In the genomic region with DNA sequence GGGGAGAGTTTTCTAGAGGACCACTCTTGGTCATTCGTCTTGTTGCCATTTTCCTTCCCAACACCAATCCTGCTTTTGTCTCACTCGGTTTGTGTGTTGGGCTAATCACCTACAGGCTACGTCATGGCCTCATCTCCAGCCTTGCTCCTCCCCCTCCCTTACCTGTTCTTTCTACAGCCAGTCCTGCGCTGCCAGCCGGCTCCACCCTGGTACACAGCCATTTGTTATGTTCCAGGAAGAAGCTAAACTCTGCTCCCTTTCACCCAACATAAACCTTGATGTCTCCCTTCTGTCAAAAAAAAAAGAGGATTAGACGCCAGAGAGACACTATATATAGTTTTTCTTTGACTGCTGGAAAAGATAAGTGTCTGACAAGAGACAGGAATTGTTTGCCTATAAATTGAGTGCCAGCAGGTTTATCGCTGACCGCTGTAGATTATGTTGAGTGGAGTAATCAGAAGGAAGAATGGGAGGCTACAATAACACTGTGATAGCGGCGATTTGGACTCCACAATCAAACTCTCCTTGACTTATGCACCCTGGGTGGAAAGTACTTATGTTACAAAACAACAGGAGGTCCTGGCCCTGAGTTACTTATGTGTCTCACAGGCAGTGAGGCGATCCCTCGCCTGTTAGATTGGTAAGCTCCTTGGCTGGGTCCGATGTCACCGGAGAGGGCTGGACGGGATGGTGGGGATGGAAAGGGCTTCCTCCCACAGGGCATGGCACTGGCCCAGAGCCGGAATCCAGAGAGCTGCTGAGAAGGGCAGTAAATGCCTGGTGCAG, we compare ENCODE assay signal across 15 cellular contexts.
DNase-seq lines count a peak whose midpoint lies in the region; ATAC-seq and TF ChIP-seq lines count a peak whose summit lies in the region.
"Had no signal": no experiment of that assay in that cellular context is flagged by ENCODE, and none has a peak within 500 bp of the region (broad histone marks: within the 10 kb centered on the region; RNA-seq: fewer than 3 reads in every experiment).

No MANE protein-coding gene starts in this region.

- H3K9me3 Mint-ChIP-seq in activated CD4-positive, alpha-beta T cell treated with anti-CD3 and anti-CD28 coated beads, Interleukin-2, amount 10 ng/mL, durations not matched to agents 24 days and 14 days, result no peaks in the 10 kb centered on the region
- H3K9me3 Mint-ChIP-seq: activated naive CD4-positive, alpha-beta T cell treated with anti-CD3 and anti-CD28 coated beads, Interleukin-2, amount 10 ng/mL, durations not matched to agents 7 days and 5 days had no signal

- H3K27me3 ChIP-seq in heart left ventricle (no peaks in the 10 kb centered on the region), psoas muscle (ENCODE audit: insufficient read depth in 3 of 3, low read length in 2 of 3) (no peaks in the 10 kb centered on the region), tibial nerve (no peaks in the 10 kb centered on the region)
- H3K27me3 ChIP-seq: breast epithelium, foreskin keratinocyte had no signal

- H3K27ac Mint-ChIP-seq in activated CD4-positive, alpha-beta T cell treated with anti-CD3 and anti-CD28 coated beads, Interleukin-2, amount 10 ng/mL, durations not matched to agents 24 days and 14 days, result no peak overlapping the region
- H3K27ac Mint-ChIP-seq: activated naive CD4-positive, alpha-beta T cell treated with anti-CD3 and anti-CD28 coated beads, Interleukin-2, amount 10 ng/mL, durations not matched to agents 7 days and 5 days had no signal

- TF ChIP-seq CTCF in heart left ventricle (IDR thresholded peaks at IDR 0.05) (no peak), psoas muscle (IDR thresholded peaks at IDR 0.05) (no peak), tibial nerve (IDR thresholded peaks at IDR 0.05) (no peak)

- no peak for TF ChIP-seq EP300 in tibial nerve (IDR thresholded peaks at IDR 0.05)

- H3K4me1 ChIP-seq in heart left ventricle (peaks cover 0 to 3% (median 0%) of the 10 kb centered on the region in 12 donors), psoas muscle (peaks cover 3% of the 10 kb centered on the region), tibial nerve (no peaks in the 10 kb centered on the region)
- H3K4me1 ChIP-seq: breast epithelium, foreskin keratinocyte, parathyroid adenoma had no signal

- TF ChIP-seq POLR2A in heart left ventricle (IDR thresholded peaks at IDR 0.05) (no peak), tibial nerve (IDR thresholded peaks at IDR 0.05) (no peak)

- no peaks in the 10 kb centered on the region for H3K4me1 Mint-ChIP-seq in activated CD4-positive, alpha-beta T cell treated with anti-CD3 and anti-CD28 coated beads, Interleukin-2, amount 10 ng/mL, durations not matched to agents 24 days and 14 days
- H3K4me1 Mint-ChIP-seq: activated naive CD4-positive, alpha-beta T cell treated with anti-CD3 and anti-CD28 coated beads, Interleukin-2, amount 10 ng/mL, durations not matched to agents 7 days and 5 days had no signal

- 43 to 63% (median 47%) methylated on average over 16 of the region's 16 CpGs for WGBS in heart left ventricle, 4 donors
- 45 to 60% (median 48%) methylated on average over 16 of the region's 16 CpGs for WGBS in psoas muscle, 3 donors
- 89 to 92% methylated on average over 16 of the region's 16 CpGs for WGBS in tibial nerve, 2 donors

- intact Hi-C loops in heart left ventricle (cut with DNase I), result no loop called here
- intact Hi-C loops in psoas muscle (cut with DNase I), result no loop called here
- intact Hi-C loops in activated CD4-positive, alpha-beta T cell treated with anti-CD3 and anti-CD28 coated beads, Interleukin-2, amount 10 ng/mL, durations not matched to agents 24 days and 14 days (cut with micrococcal nuclease), result no loop called here

- H3K27me3 Mint-ChIP-seq in activated CD4-positive, alpha-beta T cell treated with anti-CD3 and anti-CD28 coated beads, Interleukin-2, amount 10 ng/mL, durations not matched to agents 24 days and 14 days, result no peaks in the 10 kb centered on the region
- H3K27me3 Mint-ChIP-seq: activated naive CD4-positive, alpha-beta T cell treated with anti-CD3 and anti-CD28 coated beads, Interleukin-2, amount 10 ng/mL, durations not matched to agents 7 days and 5 days had no signal

- H3K36me3 Mint-ChIP-seq in activated CD4-positive, alpha-beta T cell treated with anti-CD3 and anti-CD28 coated beads, Interleukin-2, amount 10 ng/mL, durations not matched to agents 24 days and 14 days (ENCODE audit: low read depth), result no peaks in the 10 kb centered on the region
- H3K36me3 Mint-ChIP-seq: activated naive CD4-positive, alpha-beta T cell treated with anti-CD3 and anti-CD28 coated beads, Interleukin-2, amount 10 ng/mL, durations not matched to agents 7 days and 5 days had no signal

- H3K27ac ChIP-seq in heart left ventricle (no peak overlapping the region), psoas muscle (peak overlapping the region; percentile 68), tibial nerve (no peak overlapping the region)
- H3K27ac ChIP-seq: breast epithelium, foreskin keratinocyte, parathyroid adenoma, SK-N-MC had no signal

- H3K36me3 ChIP-seq in heart left ventricle, result no peaks in the 10 kb centered on the region
- no peaks in the 10 kb centered on the region for H3K36me3 ChIP-seq in psoas muscle (ENCODE audit: insufficient read depth in 1 of 2, low read depth in 1 of 2)
- peaks cover 0 to 7% (median 0%) of the 10 kb centered on the region in 3 donors for H3K36me3 ChIP-seq in tibial nerve
- H3K36me3 ChIP-seq: breast epithelium had no signal

- ATAC-seq in heart left ventricle, result peak; percentile 51 to 83 (median 57)
- ATAC-seq in psoas muscle, result peak; percentile 44 to 87 (median 64)
- ATAC-seq in GM19351 (IDR thresholded peaks at IDR 0.05; ENCODE audit: unreplicated experiment), result no peak
- ATAC-seq: foreskin keratinocyte had no signal

- H3K9me3 ChIP-seq in heart left ventricle, result no peaks in the 10 kb centered on the region
- H3K9me3 ChIP-seq in psoas muscle, result no peaks in the 10 kb centered on the region
- no peaks in the 10 kb centered on the region for H3K9me3 ChIP-seq in tibial nerve
- H3K9me3 ChIP-seq: breast epithelium had no signal

- DNase-seq in NCI-H1092 (lab: John Stamatoyannopoulos, UW) (peak; percentile 44), NCI-H510A treated with DMSO at 0.1 percent for 48 hours (lab: John Stamatoyannopoulos, UW) (peak; percentile 87), heart left ventricle (no peak), psoas muscle (peak in 1 of 2 donors; percentile 51), tibial nerve (ENCODE audit: low spot score in 2 of 2) (no peak)
- no peak for DNase-seq in activated CD4-positive, alpha-beta T cell treated with anti-CD3 and anti-CD28 coated beads, Interleukin-2, amount 10 ng/mL, durations not matched to agents 24 days and 14 days
- no peak for DNase-seq in activated CD4-positive, alpha-beta T cell treated with anti-CD3 and anti-CD28 coated beads for 48 hours
- DNase-seq: activated naive CD4-positive, alpha-beta T cell treated with anti-CD3 and anti-CD28 coated beads, Interleukin-2, amount 10 ng/mL, durations not matched to agents 7 days and 5 days; DMS79; foreskin keratinocyte; midbrain had no signal

- H3K4me3 ChIP-seq in heart left ventricle, result no peak overlapping the region
- H3K4me3 ChIP-seq in psoas muscle, result peak overlapping the region; percentile 19
- H3K4me3 ChIP-seq in tibial nerve, result no peak overlapping the region
- H3K4me3 ChIP-seq: breast epithelium, SK-N-MC had no signal

- no peak overlapping the region for H3K4me3 Mint-ChIP-seq in activated CD4-positive, alpha-beta T cell treated with anti-CD3 and anti-CD28 coated beads, Interleukin-2, amount 10 ng/mL, durations not matched to agents 24 days and 14 days
- H3K4me3 Mint-ChIP-seq: activated naive CD4-positive, alpha-beta T cell treated with anti-CD3 and anti-CD28 coated beads, Interleukin-2, amount 10 ng/mL, durations not matched to agents 7 days and 5 days had no signal

Comparison
In these comparisons a context has a peak if more than half of its experiments do, and no peak if none do; other contexts are left out.
1. DNase-seq: peak in NCI-H1092 (single experiment) and NCI-H510A treated with DMSO at 0.1 percent for 48 hours (single experiment); none in heart left ventricle (0 of 5), tibial nerve (0 of 2), activated CD4-positive, alpha-beta T cell treated with anti-CD3 and anti-CD28 coated beads, Interleukin-2, amount 10 ng/mL, durations not matched to agents 24 days and 14 days (single experiment) and activated CD4-positive, alpha-beta T cell treated with anti-CD3 and anti-CD28 coated beads for 48 hours (single experiment).